Comparison of ENCODE assay signal across 7 cellular contexts in the genomic region with DNA sequence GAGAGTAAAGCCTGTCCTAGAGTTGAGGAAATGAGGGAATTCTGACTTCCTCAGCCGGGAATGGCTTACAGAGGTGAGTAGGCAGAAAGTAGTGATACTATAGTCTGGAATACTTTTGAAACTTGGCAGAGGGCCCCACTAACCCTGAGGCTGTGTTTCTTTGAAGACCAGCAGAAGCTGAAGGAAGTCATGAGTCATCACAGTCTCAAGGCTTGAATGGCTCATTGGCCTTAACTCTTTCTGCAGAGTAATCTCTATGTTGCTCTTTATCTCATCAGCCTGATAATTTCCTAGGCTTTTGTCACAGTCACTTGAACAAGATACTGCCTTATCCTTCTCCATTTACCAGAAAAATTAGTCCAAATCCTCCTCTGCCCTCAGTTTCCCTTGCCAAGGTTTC.
DNase-seq lines count a peak whose midpoint lies in the region; ATAC-seq and TF ChIP-seq lines count a peak whose summit lies in the region.

No MANE protein-coding gene starts in this region.

- no peak for TF ChIP-seq CTCF in heart left ventricle (IDR thresholded peaks at IDR 0.05)

- H3K27ac ChIP-seq in heart left ventricle, result peak overlapping the region in 1 of 12 donors; percentile 27

- H3K9me3 ChIP-seq in heart left ventricle, result no peaks in the 10 kb centered on the region

- intact Hi-C loops in heart left ventricle (cut with DNase I), result loop anchor here in 2 of 10 donors (10.0 kb wide), 3 partner anchors 73 to 297 kb away; no protein-coding TSS in a partner anchor

- WGBS in heart left ventricle, 4 donors, result 31 to 55% (median 38%) methylated on average over 1 of the region's 1 CpG

- ATAC-seq in GM18909 (IDR thresholded peaks at IDR 0.05; ENCODE audit: poor library complexity, unreplicated experiment), result peak; percentile 92
- ATAC-seq in HG03045 (IDR thresholded peaks at IDR 0.05; ENCODE audit: unreplicated experiment), result peak; percentile 77
- ATAC-seq in heart left ventricle, result peak; percentile 67 to 97 (median 91)

- H3K36me3 ChIP-seq in heart left ventricle, result peaks cover 0 to 5% (median 0%) of the 10 kb centered on the region in 9 donors

- H3K4me1 ChIP-seq in heart left ventricle, result peaks cover 0 to 7% (median 0%) of the 10 kb centered on the region in 12 donors

- H3K4me3 ChIP-seq in heart left ventricle, result no peak overlapping the region

- no peak for TF ChIP-seq POLR2A in heart left ventricle (IDR thresholded peaks at IDR 0.05)

- no peaks in the 10 kb centered on the region for H3K27me3 ChIP-seq in heart left ventricle

- DNase-seq in RPMI8226 (peak; percentile 78), heart left ventricle (peak in 3 of 5 donors; percentile 56 to 73 (median 70)), activated gamma-delta T cell (lab: John Stamatoyannopoulos, UW) (no peak), T-helper 2 cell (no peak), middle frontal gyrus (ENCODE audit: extremely low spot score, low spot score) (no peak)

Comparison
In these comparisons a context has a peak if more than half of its experiments do, and no peak if none do; other contexts are left out.
1. DNase-seq: peak in RPMI8226 (single experiment) and heart left ventricle (3 of 5); none in activated gamma-delta T cell (single experiment), T-helper 2 cell (0 of 5) and middle frontal gyrus (single experiment).
2. Peak in every context shown above with its lines, with median percentiles within 50 percentile points of each other: ATAC-seq.